ENCODE assay signal across 1 cellular context in genomic region chr6:139759086-139759485, GRCh38.
TF ChIP-seq lines count a peak whose summit lies in the region.

No MANE protein-coding gene starts in this region.

TF ChIP-seq in HepG2, 621 proteins besides CTCF, POLR2A, EP300 and RAD21 (continued from another document):
- TF ChIP-seq MTERF4 (CRISPR knock-in tag; IDR thresholded peaks at IDR 0.05) (no peak), MYPOP (CRISPR knock-in tag; IDR thresholded peaks at IDR 0.05) (no peak), TMF1 (CRISPR knock-in tag; IDR thresholded peaks at IDR 0.05; ENCODE audit: low read depth) (no peak), ZNF256 (CRISPR knock-in tag; conservative IDR thresholded peaks at IDR 0.05) (no peak)
